8 cellular contexts compared by ENCODE assay signal in genomic region chr17:48593126-48593829, GRCh38. TPM values are rescaled to one million over a fixed set of nuclear protein-coding genes. Genes with fewer than 3 reads are reported as not detected.
DNase-seq lines count a peak whose midpoint lies in the region; ATAC-seq, FAIRE-seq and TF ChIP-seq lines count a peak whose summit lies in the region.

Gene HOXB5 (minus strand): TSS chr17:48593779. CDS start chr17:48593682, 97 bp downstream.

- H3K9me3 ChIP-seq in BLaER1 (peaks cover 9% of the 10 kb centered on the region), HUES64 (ENCODE audit: insufficient read depth, low read depth, low read length) (no peaks in the 10 kb centered on the region), astrocyte (ENCODE audit: insufficient read depth, low read depth, low read length) (no peaks in the 10 kb centered on the region), mesenchymal stem cell (ENCODE audit: control insufficient read depth, low read length) (no peaks in the 10 kb centered on the region)

- H3K4ac ChIP-seq in mesenchymal stem cell (ENCODE audit: low read depth in 1 of 2, low read length in 2 of 2) = peak within 1 kb of the TSS; percentile 88 to 92

- no peak for TF ChIP-seq CTCF in astrocyte (IDR thresholded peaks at IDR 0.05; ENCODE audit: insufficient read depth, low read depth, low read length)

- peak within 1 kb of the TSS; percentile 80 to 86 for H2BK12ac ChIP-seq in mesenchymal stem cell (ENCODE audit: low read length in 2 of 2)

- H3K4me1 ChIP-seq in BLaER1 (no peaks in the 10 kb centered on the region), HUES64 (ENCODE audit: insufficient read depth, low read length) (peaks cover 15% of the 10 kb centered on the region), astrocyte (ENCODE audit: insufficient read depth, low read length) (peaks cover 18% of the 10 kb centered on the region), mesenchymal stem cell (ENCODE audit: control insufficient read depth, insufficient read depth, low read depth, low read length) (peaks cover 44% of the 10 kb centered on the region)

- peak within 1 kb of the TSS; percentile 44 to 98 for H3K14ac ChIP-seq in mesenchymal stem cell (ENCODE audit: low read length in 2 of 2)

- no peak within 1 kb of the TSS for H3K27ac ChIP-seq in BLaER1
- H3K27ac ChIP-seq in HUES64 (ENCODE audit: low read depth, low read length) = no peak within 1 kb of the TSS
- H3K27ac ChIP-seq in astrocyte (ENCODE audit: low read depth, low read length) = peak within 1 kb of the TSS; percentile 72
- peak within 1 kb of the TSS; percentile 90 for H3K27ac ChIP-seq in mesenchymal stem cell (ENCODE audit: low read length, poor library complexity, severe bottlenecking)

- DNase-seq in astrocyte (ENCODE audit: low read depth) = peak; percentile 44
- DNase-seq in mesenchymal stem cell = no peak
- no peak for DNase-seq in COLO829 (ENCODE audit: low spot score)
- DNase-seq in GOT3 (lab: John Stamatoyannopoulos, UW) = no peak

- no peaks in the 10 kb centered on the region for H3K4me1 Mint-ChIP-seq in astrocyte (ENCODE audit: low read depth, unreplicated experiment)

- H3K79me2 ChIP-seq in astrocyte (ENCODE audit: insufficient read depth, low read length) = peaks cover 20% of the 10 kb centered on the region

- no peak within 1 kb of the TSS for H3K9ac ChIP-seq in BLaER1
- H3K9ac ChIP-seq in HUES64 (ENCODE audit: low read depth, low read length) = no peak within 1 kb of the TSS
- H3K9ac ChIP-seq in astrocyte (ENCODE audit: low read length) = peak within 1 kb of the TSS; percentile 84
- peak within 1 kb of the TSS; percentile 98 for H3K9ac ChIP-seq in mesenchymal stem cell (ENCODE audit: low read length)

- no peak for FAIRE-seq in astrocyte (lab: Jason Lieb, UNC)

- H3K27me3 ChIP-seq in BLaER1 = peaks cover 100% of the 10 kb centered on the region
- peaks cover 100% of the 10 kb centered on the region for H3K27me3 ChIP-seq in HUES64 (ENCODE audit: insufficient read depth, low read length)
- peaks cover 78% of the 10 kb centered on the region for H3K27me3 ChIP-seq in astrocyte (ENCODE audit: insufficient read depth, low read length)
- H3K27me3 ChIP-seq in mesenchymal stem cell (ENCODE audit: control insufficient read depth in 1 of 2, insufficient read depth in 1 of 2, low read length in 2 of 2) = no peaks in the 10 kb centered on the region

- no peaks in the 10 kb centered on the region for H3K36me3 ChIP-seq in BLaER1
- H3K36me3 ChIP-seq in HUES64 (ENCODE audit: insufficient read depth, low read length) = no peaks in the 10 kb centered on the region
- no peaks in the 10 kb centered on the region for H3K36me3 ChIP-seq in astrocyte (ENCODE audit: insufficient read depth, low read length)
- peaks cover 31 to 34% of the 10 kb centered on the region in 2 experiments for H3K36me3 ChIP-seq in mesenchymal stem cell (ENCODE audit: control insufficient read depth in 1 of 2, insufficient read depth in 2 of 2, low read depth in 1 of 2, low read length in 2 of 2)

- H3K18ac ChIP-seq in mesenchymal stem cell (ENCODE audit: low read depth in 1 of 2, low read length in 2 of 2) = peak within 1 kb of the TSS; percentile 97 to 99

- peak within 1 kb of the TSS; percentile 7; the same call in 1 of the 2 replicates for H3K4me2 ChIP-seq in BLaER1
- peak within 1 kb of the TSS; percentile 92 for H3K4me2 ChIP-seq in astrocyte (ENCODE audit: low read length)
- peak within 1 kb of the TSS; percentile 92 for H3K4me2 ChIP-seq in mesenchymal stem cell (ENCODE audit: low read length, poor library complexity, severe bottlenecking)

- peak within 1 kb of the TSS; percentile 39 for H2BK5ac ChIP-seq in mesenchymal stem cell (ENCODE audit: low read depth, low read length, poor library complexity, severe bottlenecking)

- H2AFZ ChIP-seq in astrocyte (ENCODE audit: low read depth, low read length) = peak within 1 kb of the TSS; percentile 82
- H2AFZ ChIP-seq in mesenchymal stem cell (ENCODE audit: low read depth, low read length) = no peak within 1 kb of the TSS

- WGBS in HUES64 = 2% methylated on average over 50 of the region's 50 CpGs
- WGBS in mesenchymal stem cell = under 1% methylated on average over 50 of the region's 50 CpGs

- peak within 1 kb of the TSS; percentile 87 for H4K8ac ChIP-seq in mesenchymal stem cell (ENCODE audit: low read length)

- peak within 1 kb of the TSS; percentile 99 for H4K91ac ChIP-seq in mesenchymal stem cell (ENCODE audit: low read length)

- peaks cover 4% of the 10 kb centered on the region for H3K79me1 ChIP-seq in mesenchymal stem cell (replicated peaks; ENCODE audit: low read length, poor library complexity, severe bottlenecking)

- H4K20me1 ChIP-seq in BLaER1 (peaks cover 97% of the 10 kb centered on the region), astrocyte (ENCODE audit: insufficient read depth, low read length) (peaks cover under 1% of the 10 kb centered on the region)

- H2BK15ac ChIP-seq in mesenchymal stem cell (ENCODE audit: low read depth, poor library complexity, severe bottlenecking) = peak within 1 kb of the TSS; percentile 83

- peak within 1 kb of the TSS; percentile 89 for H2BK120ac ChIP-seq in mesenchymal stem cell (ENCODE audit: low read depth, low read length)

- H3K36me3 Mint-ChIP-seq in astrocyte (ENCODE audit: low read depth, unreplicated experiment) = no peaks in the 10 kb centered on the region

- ATAC-seq in GM18517 (IDR thresholded peaks at IDR 0.05; ENCODE audit: unreplicated experiment) (no peak), GM18519 (IDR thresholded peaks at IDR 0.05; ENCODE audit: low FRiP score, unreplicated experiment) (no peak)

- peak within 1 kb of the TSS; percentile 79 for H2AK5ac ChIP-seq in mesenchymal stem cell (ENCODE audit: low read length, severe bottlenecking)

- H3K23ac ChIP-seq in mesenchymal stem cell (ENCODE audit: low read length in 2 of 2) = peak within 1 kb of the TSS; percentile 81 to 100

- H3K4me3 Mint-ChIP-seq in astrocyte (ENCODE audit: unreplicated experiment) = no peak within 1 kb of the TSS

- H3K27ac Mint-ChIP-seq in astrocyte (ENCODE audit: unreplicated experiment) = peak within 1 kb of the TSS; percentile 18

- H3K4me3 ChIP-seq in BLaER1 (no peak within 1 kb of the TSS), HUES64 (ENCODE audit: low read length) (peak within 1 kb of the TSS; percentile 4; the same call in 1 of the 2 replicates), astrocyte (ENCODE audit: insufficient read depth, low read depth, low read length) (peak within 1 kb of the TSS; percentile 65), mesenchymal stem cell (ENCODE audit: insufficient read depth in 1 of 2, low read depth in 1 of 2, low read length in 2 of 2) (peak within 1 kb of the TSS; percentile 55 to 80)

- peaks cover 32% of the 10 kb centered on the region for H3K9me3 Mint-ChIP-seq in astrocyte (ENCODE audit: unreplicated experiment)

- H3K27me3 Mint-ChIP-seq in astrocyte (ENCODE audit: low read depth, unreplicated experiment) = peaks cover 91% of the 10 kb centered on the region

RNA-seq across cellular contexts. Expression of gene HOXB5, which starts in this region (rescaled TPM):
- 0.40 TPM for polyA plus RNA-seq in HUES64 (2013, experiment 1 of 2)
- polyA plus RNA-seq in HUES64 (2013, experiment 2 of 2) = 0.63 TPM
- not detected in 2 replicates for total RNA-seq in astrocyte
- 15.0 TPM for polyA plus RNA-seq in mesenchymal stem cell (2013, experiment 1 of 2)
- 14.1 TPM for polyA plus RNA-seq in mesenchymal stem cell (2013, experiment 2 of 2)

Comparison
In these comparisons a context has a peak if more than half of its experiments do, and no peak if none do; other contexts are left out.
1. Peak in DNase-seq, H3K4me3 ChIP-seq, H3K27ac ChIP-seq, H3K9ac ChIP-seq and H3K4me2 ChIP-seq in astrocyte; RNA of the gene not detected or under 1 TPM.
2. H3K4me2 ChIP-seq: peak in every context shown above with its lines; median percentile 92 in astrocyte; 92 in mesenchymal stem cell; 7 in BLaER1.